In genomic region chr2:10966741-10967140, GRCh38 we compare ENCODE assay signal across 30 cellular contexts. TPM values are rescaled to one million over a fixed set of nuclear protein-coding genes. Genes with fewer than 3 reads are reported as not detected.
"Had no signal": no experiment of that assay in that cellular context is flagged by ENCODE, and none has a peak within 500 bp of the region (broad histone marks: within the 10 kb centered on the region; RNA-seq: fewer than 3 reads in every experiment).

No MANE protein-coding gene starts in this region.

- H3K36me3 Mint-ChIP-seq: mesothelial cell of epicardium; naive B cell; natural killer cell; neural progenitor cell; stimulated activated memory B cell treated with anti-CD40 and anti-IgM and Interleukin-4, amounts not matched to agents 10 μg/mL and 1 μg/mL and 100 μg/mL, for 72 hours had no signal

- H3K4me2 ChIP-seq: neural progenitor cell, smooth muscle cell had no signal

- H2AFZ ChIP-seq: neural progenitor cell had no signal

- H3K4me1 ChIP-seq: left lung, right atrium auricular region, right lobe of liver, testis, vagina had no signal

- H3K27ac Mint-ChIP-seq: mesothelial cell of epicardium; naive B cell; natural killer cell; nephron progenitor cell; neural progenitor cell; stimulated activated memory B cell treated with anti-CD40 and anti-IgM and Interleukin-4, amounts not matched to agents 10 μg/mL and 1 μg/mL and 100 μg/mL, for 72 hours; stimulated activated naive CD8-positive, alpha-beta T cell treated with anti-CD3 and anti-CD28 coated beads, Interleukin-15, amount 100 ng/mL, for 72 hours had no signal

- H3K4me1 Mint-ChIP-seq: natural killer cell; stimulated activated memory B cell treated with anti-CD40 and anti-IgM and Interleukin-4, amounts not matched to agents 10 μg/mL and 1 μg/mL and 100 μg/mL, for 72 hours; stimulated activated naive CD8-positive, alpha-beta T cell treated with anti-CD3 and anti-CD28 coated beads, Interleukin-15, amount 100 ng/mL, for 72 hours had no signal

- H3K9me3 ChIP-seq: left lung, neutrophil, ovary, right atrium auricular region, right lobe of liver, testis, thyroid gland, transverse colon, upper lobe of left lung, vagina had no signal

- H3K36me3 ChIP-seq: left lung, neural progenitor cell, neutrophil, ovary, right atrium auricular region, right lobe of liver, thyroid gland, transverse colon, upper lobe of left lung, vagina had no signal

- H3K27ac ChIP-seq: left lung, neural progenitor cell, neutrophil, ovary, right atrium auricular region, right lobe of liver, testis, thyroid gland, transverse colon, upper lobe of left lung, vagina had no signal

- DNase-seq: hippocampal formation; left colon; mesendoderm; naive B cell; natural killer cell; nephron progenitor cell; ovary; right lobe of liver; stimulated activated CD4-positive, alpha-beta T cell treated with anti-CD3 and anti-CD28 coated beads, Interleukin-1b, Interleukin-23, amount 100 ng/mL, for 48 hours; stimulated activated CD4-positive, alpha-beta T cell treated with anti-CD3 and anti-CD28 coated beads, Interleukin-2, amount 100 ng/mL, for 48 hours; stimulated activated CD4-positive, alpha-beta T cell treated with anti-CD3 and anti-CD28 coated beads, Interleukin-4, amount 100 ng/mL, for 4 hours; stimulated activated CD8-positive, alpha-beta memory T cell treated with anti-CD3 and anti-CD28 coated beads, Interleukin-4, amount 100 ng/mL, for 48 hours; stimulated activated naive CD4-positive, alpha-beta T cell treated with Interleukin-2 at 50 U/mL for 16 hours; stimulated activated naive CD8-positive, alpha-beta T cell treated with anti-CD3 and anti-CD28 coated beads, Interleukin-15, amount 100 ng/mL, for 72 hours; testis; thyroid gland; transverse colon; upper lobe of left lung had no signal

- ATAC-seq: left colon; left lung; natural killer cell; right lobe of liver; stimulated activated memory B cell treated with anti-CD40 and anti-IgM and Interleukin-4, amounts not matched to agents 10 μg/mL and 1 μg/mL and 100 μg/mL, for 72 hours; stimulated activated naive CD8-positive, alpha-beta T cell treated with anti-CD3 and anti-CD28 coated beads, Interleukin-15, amount 100 ng/mL, for 72 hours had no signal

- H3K9ac ChIP-seq: neural progenitor cell had no signal

- H3K27me3 ChIP-seq: neural progenitor cell, neutrophil, ovary, right atrium auricular region, right lobe of liver, testis, thyroid gland, upper lobe of left lung, vagina had no signal

- H3K4me3 Mint-ChIP-seq: mesothelial cell of epicardium; natural killer cell; nephron progenitor cell; neural progenitor cell; stimulated activated memory B cell treated with anti-CD40 and anti-IgM and Interleukin-4, amounts not matched to agents 10 μg/mL and 1 μg/mL and 100 μg/mL, for 72 hours; stimulated activated naive CD8-positive, alpha-beta T cell treated with anti-CD3 and anti-CD28 coated beads, Interleukin-15, amount 100 ng/mL, for 72 hours had no signal

- H3K4me3 ChIP-seq: left lung, lung, neural progenitor cell, ovary, right atrium auricular region, right lobe of liver, smooth muscle cell, testis, thyroid gland, transverse colon, upper lobe of left lung, vagina had no signal

- H3K9me3 Mint-ChIP-seq: naive B cell; natural killer cell; stimulated activated memory B cell treated with anti-CD40 and anti-IgM and Interleukin-4, amounts not matched to agents 10 μg/mL and 1 μg/mL and 100 μg/mL, for 72 hours; stimulated activated naive CD8-positive, alpha-beta T cell treated with anti-CD3 and anti-CD28 coated beads, Interleukin-15, amount 100 ng/mL, for 72 hours had no signal

RNA-seq across cellular contexts. Expression of gene KCNF1, which starts 55.0 kb away (rescaled TPM):
- total RNA-seq: left lung, mononuclear cell, natural killer cell, renal cortical epithelial cell, right lobe of liver, smooth muscle cell, thyroid gland, vagina had no signal
- polyA plus RNA-seq: liver had no signal
